In genomic region chr15:44726136-44726535, GRCh38 we compare ENCODE assay signal across 8 cellular contexts. TPM values are rescaled to one million over a fixed set of nuclear protein-coding genes. Genes with fewer than 3 reads are reported as not detected.
DNase-seq lines count a peak whose midpoint lies in the region; ATAC-seq and TF ChIP-seq lines count a peak whose summit lies in the region.

No MANE protein-coding gene starts in this region.

- H3K9me3 Mint-ChIP-seq in activated naive CD4-positive, alpha-beta T cell treated with anti-CD3 and anti-CD28 coated beads, Interleukin-2, amount 50 U/mL, for 72 hours = no peaks in the 10 kb centered on the region

- peak overlapping the region in 1 of 2 donors; percentile 21 for H3K4me3 ChIP-seq in left lung
- H3K4me3 ChIP-seq in tibial nerve = peak overlapping the region in 1 of 4 donors; percentile 26

- H3K27ac Mint-ChIP-seq in activated naive CD4-positive, alpha-beta T cell treated with anti-CD3 and anti-CD28 coated beads, Interleukin-2, amount 50 U/mL, for 72 hours = peak overlapping the region; percentile 100

- H3K4me1 ChIP-seq in left lung = peaks cover 13 to 74% of the 10 kb centered on the region in 2 donors
- peaks cover 0 to 42% (median 26%) of the 10 kb centered on the region in 4 donors for H3K4me1 ChIP-seq in tibial nerve

- H3K9me3 ChIP-seq in left lung = no peaks in the 10 kb centered on the region
- H3K9me3 ChIP-seq in tibial nerve = no peaks in the 10 kb centered on the region

- TF ChIP-seq POLR2A in tibial nerve (IDR thresholded peaks at IDR 0.05) = no peak

- H3K36me3 ChIP-seq in left lung (no peaks in the 10 kb centered on the region), tibial nerve (no peaks in the 10 kb centered on the region)

- TF ChIP-seq EP300 in tibial nerve (IDR thresholded peaks at IDR 0.05) = no peak

- ATAC-seq in activated naive CD4-positive, alpha-beta T cell treated with anti-CD3 and anti-CD28 coated beads, Interleukin-2, amount 50 U/mL, for 72 hours = no peak
- ATAC-seq in left lung (no peak), HG03571 (IDR thresholded peaks at IDR 0.05; ENCODE audit: unreplicated experiment) (no peak), HG03439 (IDR thresholded peaks at IDR 0.05; ENCODE audit: unreplicated experiment) (no peak)

- no peaks in the 10 kb centered on the region for H3K27me3 ChIP-seq in left lung
- no peaks in the 10 kb centered on the region for H3K27me3 ChIP-seq in tibial nerve

- no peak for TF ChIP-seq CTCF in left lung (IDR thresholded peaks at IDR 0.05)
- no peak for TF ChIP-seq CTCF in tibial nerve (IDR thresholded peaks at IDR 0.05)

- intact Hi-C loops in left lung (cut with DNase I) = no loop called here

- H3K36me3 Mint-ChIP-seq in activated naive CD4-positive, alpha-beta T cell treated with anti-CD3 and anti-CD28 coated beads, Interleukin-2, amount 50 U/mL, for 72 hours = peaks cover 13 to 18% of the 10 kb centered on the region in 2 donors

- DNase-seq in activated effector memory CD4-positive, alpha-beta T cell treated with anti-CD3 and anti-CD28 coated beads, Interleukin-2, amount 50 U/mL, for 16 hours = peak; percentile 66
- DNase-seq in activated effector memory CD4-positive, alpha-beta T cell treated with Interleukin-2 at 50 U/mL for 16 hours = no peak
- no peak for DNase-seq in activated naive CD4-positive, alpha-beta T cell treated with anti-CD3 and anti-CD28 coated beads, Interleukin-2, amount 50 U/mL, for 72 hours (ENCODE audit: low spot score in 2 of 2)
- no peak for DNase-seq in left lung
- no peak for DNase-seq in tibial nerve (ENCODE audit: low spot score in 2 of 2)
- DNase-seq in NCI-H1092 treated with DMSO at 0.1 percent for 48 hours (lab: John Stamatoyannopoulos, UW) = no peak

- WGBS in tibial nerve, 2 donors = 58 to 64% methylated on average over 7 of the region's 7 CpGs

- H3K27ac ChIP-seq in left lung (peak overlapping the region; percentile 98), tibial nerve (peak overlapping the region in 3 of 4 donors; percentile 94 to 100 (median 99))

RNA-seq across cellular contexts. Expression of gene TRIM69, which starts 10.2 kb away (rescaled TPM):
- 10 to 100 TPM; 60.8 to 68.8 TPM for total RNA-seq in activated naive CD4-positive, alpha-beta T cell treated with anti-CD3 and anti-CD28 coated beads, Interleukin-2, amount 50 U/mL, for 72 hours
- total RNA-seq in left lung (10 to 100 TPM; 26.6 to 30.8 TPM), tibial nerve (10 to 100 TPM; 11.7 to 27.1 (median 19.3) TPM)

RNA-seq across cellular contexts. Expression of gene B2M, which starts 14.8 kb away (rescaled TPM):
- 1,000 to 10,000 TPM; 4,139 to 6,333 TPM for total RNA-seq in activated naive CD4-positive, alpha-beta T cell treated with anti-CD3 and anti-CD28 coated beads, Interleukin-2, amount 50 U/mL, for 72 hours
- total RNA-seq in left lung (1,000 to 10,000 TPM; 4,127 to 5,072 TPM), tibial nerve (1,000 to 10,000 TPM; 2,056 to 2,934 (median 2,402) TPM)

RNA-seq across cellular contexts. Expression of gene PATL2, which starts 15.0 kb away (rescaled TPM):
- 10 to 100 TPM; 12.4 to 30.7 TPM for total RNA-seq in activated naive CD4-positive, alpha-beta T cell treated with anti-CD3 and anti-CD28 coated beads, Interleukin-2, amount 50 U/mL, for 72 hours
- total RNA-seq in left lung (1 to 10 TPM; 1.7 to 3.8 TPM), tibial nerve (under 1 TPM; 0.30 to 0.98 (median 0.86) TPM)
